21 cellular contexts compared by ENCODE assay signal in the genomic region with DNA sequence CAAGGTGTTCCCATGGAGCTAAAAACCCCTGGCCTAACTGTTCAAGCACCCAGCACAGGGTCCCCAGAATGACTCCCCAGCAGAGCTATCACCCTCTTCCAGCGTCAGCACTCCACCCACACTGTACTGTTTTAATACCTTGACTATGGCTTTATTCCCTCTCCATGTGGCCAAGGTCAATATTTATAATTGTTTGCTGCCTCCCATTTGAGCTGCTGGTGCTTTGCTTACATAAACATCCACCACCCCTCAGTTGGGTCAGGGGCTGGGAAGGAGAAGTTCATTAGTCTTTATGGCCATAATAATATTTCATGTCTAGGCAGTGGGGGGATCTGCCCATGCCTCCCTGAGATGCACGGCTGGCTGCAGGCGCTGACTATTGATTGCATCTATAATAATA.
"Had no signal": no experiment of that assay in that cellular context is flagged by ENCODE, and none has a peak within 500 bp of the region (broad histone marks: within the 10 kb centered on the region; RNA-seq: fewer than 3 reads in every experiment).

No MANE protein-coding gene starts in this region.

- H3K4me3 ChIP-seq: esophagus muscularis mucosa, gastroesophageal sphincter, left ventricle myocardium inferior, lower lobe of right lung, neural progenitor cell, ovary, tibial artery, upper lobe of left lung, uterus had no signal

- FAIRE-seq: small intestine had no signal

- H3K9me3 Mint-ChIP-seq: dendritic cell treated with granulocyte-macrophage colony-stimulating factor and Interleukin-4, amounts not matched to agents 40 ng/mL and 50 ng/mL, for 4 days; natural killer cell treated with Interleukin-12 subunit alpha and Interleukin-12 subunit beta and Interleukin-15 and Interleukin-18, amount 100 ng/mL, for 72 hours had no signal

- ATAC-seq: effector memory CD8-positive, alpha-beta T cell; gastroesophageal sphincter; lower lobe of right lung; natural killer cell treated with Interleukin-12 subunit alpha and Interleukin-12 subunit beta and Interleukin-15 and Interleukin-18, amount 100 ng/mL, for 72 hours; right cardiac atrium had no signal

- H3K4me1 Mint-ChIP-seq: mesothelial cell of epicardium, neural progenitor cell had no signal

- H3K36me3 Mint-ChIP-seq: memory B cell; mesothelial cell of epicardium; natural killer cell treated with Interleukin-12 subunit alpha and Interleukin-12 subunit beta and Interleukin-15 and Interleukin-18, amount 100 ng/mL, for 72 hours had no signal

- DNase-seq: effector memory CD8-positive, alpha-beta T cell; glutamatergic neuron; islet precursor cell; left ventricle myocardium inferior; lower lobe of right lung; nucleus accumbens; ovary; right cardiac atrium; small intestine; stimulated activated CD4-positive, alpha-beta T cell treated with anti-CD3 and anti-CD28 coated beads, Interleukin-2, amount 100 ng/mL, for 48 hours; stimulated activated naive CD4-positive, alpha-beta T cell treated with Interleukin-2 at 50 U/mL for 16 hours; tibial artery; upper lobe of left lung; uterus had no signal

- H3K27ac Mint-ChIP-seq: dendritic cell treated with granulocyte-macrophage colony-stimulating factor and Interleukin-4, amounts not matched to agents 40 ng/mL and 50 ng/mL, for 4 days; effector memory CD8-positive, alpha-beta T cell; memory B cell; mesothelial cell of epicardium; natural killer cell treated with Interleukin-12 subunit alpha and Interleukin-12 subunit beta and Interleukin-15 and Interleukin-18, amount 100 ng/mL, for 72 hours; neural progenitor cell had no signal

- H3K4me3 Mint-ChIP-seq: dendritic cell treated with granulocyte-macrophage colony-stimulating factor and Interleukin-4, amounts not matched to agents 40 ng/mL and 50 ng/mL, for 4 days; effector memory CD8-positive, alpha-beta T cell; memory B cell; mesothelial cell of epicardium; natural killer cell treated with Interleukin-12 subunit alpha and Interleukin-12 subunit beta and Interleukin-15 and Interleukin-18, amount 100 ng/mL, for 72 hours; neural progenitor cell had no signal
